10 cellular contexts compared by ENCODE assay signal in the genomic region with DNA sequence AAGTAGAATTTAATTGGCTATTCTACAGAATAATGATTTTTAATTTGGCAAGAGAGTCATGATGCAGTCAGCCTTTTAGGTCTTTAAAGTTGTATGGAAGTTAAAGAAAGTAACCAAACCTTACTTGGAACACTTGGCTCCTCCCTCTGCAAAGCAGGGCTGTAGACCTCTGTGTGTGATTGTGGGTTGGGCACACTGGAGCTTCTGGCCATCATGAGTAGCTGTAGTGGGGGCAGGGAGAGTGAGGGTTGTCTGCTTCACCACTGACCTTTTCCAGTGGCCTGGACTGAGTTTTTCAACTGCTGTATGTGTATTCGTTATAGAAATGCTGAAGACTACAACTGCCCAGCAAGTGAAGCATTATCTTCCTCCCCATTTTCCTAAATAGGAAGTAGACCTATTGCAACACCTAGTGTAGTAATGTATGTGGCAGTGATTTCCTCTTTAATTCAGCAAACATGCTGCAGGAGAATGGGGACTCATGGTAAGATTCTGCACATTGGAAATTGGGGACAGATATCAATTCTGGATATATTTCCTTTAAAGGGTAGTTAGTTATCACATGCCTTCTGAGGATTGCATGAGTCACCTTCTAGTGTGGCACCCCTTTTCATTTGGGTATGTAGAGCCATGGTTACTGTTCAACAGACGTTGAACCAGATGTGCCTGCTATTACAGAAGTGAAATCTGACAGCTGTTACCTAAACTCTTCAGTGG.
DNase-seq lines count a peak whose midpoint lies in the region; ATAC-seq, FAIRE-seq and TF ChIP-seq lines count a peak whose summit lies in the region.
"Had no signal": no experiment of that assay in that cellular context is flagged by ENCODE, and none has a peak within 500 bp of the region (broad histone marks: within the 10 kb centered on the region; RNA-seq: fewer than 3 reads in every experiment).

No MANE protein-coding gene starts in this region.

- peak; percentile 11 for DNase-seq in NCI-H1694 (lab: John Stamatoyannopoulos, UW)
- DNase-seq in NCI-H1694 treated with DMSO at 0.1 percent for 48 hours (lab: John Stamatoyannopoulos, UW), result no peak
- no peak for DNase-seq in RWPE2 (ENCODE audit: low spot score)
- no peak for DNase-seq in pancreas
- DNase-seq in uterus, result no peak
- DNase-seq in activated T-cell treated with anti-CD3 and anti-CD28 coated beads, Interleukin-2, amount 50 U/mL, for 48 hours, result no peak
- no peak for DNase-seq in NCI-H2196 treated with DMSO at 0.1 percent for 48 hours (lab: John Stamatoyannopoulos, UW; ENCODE audit: unreplicated experiment)
- DNase-seq: KG1 had no signal

- TF ChIP-seq CTCF in RWPE2 (IDR thresholded peaks at IDR 0.05; ENCODE audit: poor library complexity, severe bottlenecking), result no peak
- TF ChIP-seq CTCF in pancreas (IDR thresholded peaks at IDR 0.05), result no peak
- no peak for TF ChIP-seq CTCF in uterus (IDR thresholded peaks at IDR 0.05)

- intact Hi-C loops in pancreas (cut with DNase I) (no loop called here), uterus (cut with DNase I; ENCODE audit: low total_unique reads) (no loop called here)

- FAIRE-seq in pancreas (lab: Jason Lieb, UNC), result no peak

- H3K4me1 ChIP-seq in RWPE2 (ENCODE audit: insufficient read depth, poor library complexity, severe bottlenecking) (peaks cover 3% of the 10 kb centered on the region), pancreas (peaks cover 0 to 15% (median 14%) of the 10 kb centered on the region in 3 donors), uterus (no peaks in the 10 kb centered on the region)

- TF ChIP-seq POLR2A in uterus (IDR thresholded peaks at IDR 0.05), result no peak

- H3K27me3 ChIP-seq in RWPE2 (ENCODE audit: insufficient read depth, poor library complexity, severe bottlenecking) (no peaks in the 10 kb centered on the region), pancreas (no peaks in the 10 kb centered on the region), uterus (no peaks in the 10 kb centered on the region)

- H3K36me3 ChIP-seq in RWPE2 (ENCODE audit: low read depth) (0 out of 2 replicates have a peak, but pooled peaks cover 3% of the 10 kb centered on the region), pancreas (no peaks in the 10 kb centered on the region), uterus (no peaks in the 10 kb centered on the region)

- H3K27ac ChIP-seq in RWPE2 (ENCODE audit: poor library complexity, severe bottlenecking) (no peak overlapping the region), pancreas (no peak overlapping the region), uterus (no peak overlapping the region)
- H3K27ac ChIP-seq: 22Rv1 had no signal

- WGBS in pancreas, 2 donors, result 62 to 65% methylated on average over 2 of the region's 2 CpGs

- ATAC-seq in HG02943 (IDR thresholded peaks at IDR 0.05; ENCODE audit: low read depth, unreplicated experiment), result peak; percentile 88
- peak; percentile 14; the same call in 1 of the 3 replicates for ATAC-seq in RWPE2 (ENCODE audit: low read depth)
- peak in 3 of 4 donors; percentile 32 to 65 (median 63) for ATAC-seq in pancreas

- no peaks in the 10 kb centered on the region for H3K9me3 ChIP-seq in RWPE2 (ENCODE audit: severe bottlenecking)
- no peaks in the 10 kb centered on the region for H3K9me3 ChIP-seq in pancreas
- no peaks in the 10 kb centered on the region for H3K9me3 ChIP-seq in uterus

- H3K4me3 ChIP-seq in RWPE2 (ENCODE audit: severe bottlenecking) (no peak overlapping the region), pancreas (no peak overlapping the region), uterus (no peak overlapping the region)

Comparison
In these comparisons a context has a peak if more than half of its experiments do, and no peak if none do; other contexts are left out.
1. ATAC-seq: peak in every context shown above with its lines; median percentile 88 in HG02943; 63 in pancreas; 14 in RWPE2.